In the genomic region with DNA sequence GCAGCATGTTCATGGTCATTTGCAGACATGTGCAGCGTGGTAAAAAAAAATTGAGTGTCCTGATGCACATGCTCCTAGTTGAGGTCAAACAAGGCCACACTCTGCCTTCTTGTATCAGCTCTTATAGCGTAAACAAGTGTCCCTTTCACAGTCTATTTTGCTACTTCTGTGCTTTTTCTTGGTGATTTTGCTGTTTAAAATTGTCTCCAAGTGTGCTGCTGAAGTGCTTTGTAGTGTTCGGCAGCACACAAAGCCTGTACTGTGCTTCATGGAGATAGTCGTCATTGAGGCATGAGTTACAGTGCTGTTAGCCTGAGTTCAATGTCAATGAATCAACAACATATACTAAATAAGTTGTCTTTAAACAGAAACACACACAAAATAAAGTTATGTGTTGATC, we compare ENCODE assay signal across 27 cellular contexts.
"Had no signal": no experiment of that assay in that cellular context is flagged by ENCODE, and none has a peak within 500 bp of the region (broad histone marks: within the 10 kb centered on the region; RNA-seq: fewer than 3 reads in every experiment).

No MANE protein-coding gene starts in this region.

- H3K27ac ChIP-seq: body of pancreas, gastroesophageal sphincter, pancreas, spleen, transverse colon had no signal

- ATAC-seq: activated CD4-positive, alpha-beta T cell treated with anti-CD3 and anti-CD28 coated beads for 36 hours; activated CD8-positive, alpha-beta memory T cell treated with anti-CD3 and anti-CD28 coated beads, Interleukin-2, amount 10 ng/mL, durations not matched to agents 7 days and 5 days; activated CD8-positive, alpha-beta T cell treated with anti-CD3 and anti-CD28 coated beads, Interleukin-2, amount 10 ng/mL, durations not matched to agents 7 days and 5 days; activated naive CD4-positive, alpha-beta T cell treated with anti-CD3 and anti-CD28 coated beads, Interleukin-2, amount 50 U/mL, for 72 hours; body of pancreas; effector memory CD8-positive, alpha-beta T cell; gastroesophageal sphincter; left colon; pancreas; right cardiac atrium; T-cell had no signal

- H3K9me3 Mint-ChIP-seq: activated B cell treated with CpG ODN at 0.5 μM for 24 hours; activated T-helper 2 cell treated with anti-CD3 and anti-CD28 coated beads, Interferon-gamma antibody, Interleukin-2, Interleukin-4, amounts not matched to agents 10 μg/mL and 5 μg/mL and 100 μg/mL, durations not matched to agents 14 hours and 24 hours and 36 hours; nephron; T-helper 2 cell treated with Interferon-gamma antibody and Interleukin-4, amounts not matched to agents 5 μg/mL and 100 μg/mL, for 36 hours had no signal

- H3K4me3 Mint-ChIP-seq: activated B cell treated with CpG ODN at 0.5 μM for 24 hours; activated CD4-positive, alpha-beta T cell treated with anti-CD3 and anti-CD28 coated beads for 36 hours; activated CD8-positive, alpha-beta memory T cell treated with anti-CD3 and anti-CD28 coated beads, Interleukin-2, amount 10 ng/mL, durations not matched to agents 7 days and 5 days; activated CD8-positive, alpha-beta T cell treated with anti-CD3 and anti-CD28 coated beads, Interleukin-2, amount 10 ng/mL, durations not matched to agents 7 days and 5 days; effector memory CD8-positive, alpha-beta T cell; nephron; T-cell; T-helper 2 cell treated with Interferon-gamma antibody and Interleukin-4, amounts not matched to agents 5 μg/mL and 100 μg/mL, for 36 hours had no signal

- H3K4me1 Mint-ChIP-seq: activated CD4-positive, alpha-beta T cell treated with anti-CD3 and anti-CD28 coated beads for 36 hours; activated CD8-positive, alpha-beta memory T cell treated with anti-CD3 and anti-CD28 coated beads, Interleukin-2, amount 10 ng/mL, durations not matched to agents 7 days and 5 days; nephron; T-cell had no signal

- FAIRE-seq: colon, keratinocyte, pancreas, urothelium cell line had no signal

- H3K36me3 Mint-ChIP-seq: activated CD8-positive, alpha-beta memory T cell treated with anti-CD3 and anti-CD28 coated beads, Interleukin-2, amount 10 ng/mL, durations not matched to agents 7 days and 5 days; activated naive CD4-positive, alpha-beta T cell treated with anti-CD3 and anti-CD28 coated beads, Interleukin-2, amount 50 U/mL, for 72 hours; T-cell had no signal

- H3K9me3 ChIP-seq: body of pancreas, gastroesophageal sphincter, pancreas, spleen, transverse colon had no signal

- H3K4me1 ChIP-seq: body of pancreas, gastroesophageal sphincter, pancreas, spleen, transverse colon had no signal

- DNase-seq: activated B cell treated with CpG ODN at 0.5 μM for 24 hours; activated CD4-positive, alpha-beta T cell treated with anti-CD3 and anti-CD28 coated beads for 36 hours; activated CD8-positive, alpha-beta memory T cell treated with anti-CD3 and anti-CD28 coated beads, Interleukin-2, amount 10 ng/mL, durations not matched to agents 7 days and 5 days; activated CD8-positive, alpha-beta T cell treated with anti-CD3 and anti-CD28 coated beads, Interleukin-2, amount 10 ng/mL, durations not matched to agents 7 days and 5 days; activated naive CD4-positive, alpha-beta T cell; activated T-cell treated with anti-CD3 and anti-CD28 coated beads, Interleukin-2, amount 50 U/mL, for 48 hours; anterior cingulate cortex; body of pancreas; effector memory CD8-positive, alpha-beta T cell; erythroblast; hippocampal formation; left colon; mammary epithelial cell; pancreas; right cardiac atrium; spleen; stimulated activated naive CD4-positive, alpha-beta T cell; T-cell; transverse colon had no signal

- H3K4me3 ChIP-seq: body of pancreas, gastroesophageal sphincter, pancreas, spleen, transverse colon had no signal

- H3K27me3 ChIP-seq: body of pancreas, gastroesophageal sphincter, pancreas, spleen, transverse colon had no signal

- H3K36me3 ChIP-seq: gastroesophageal sphincter, pancreas, spleen, transverse colon had no signal

- H3K27ac Mint-ChIP-seq: activated B cell treated with CpG ODN at 0.5 μM for 24 hours; activated CD4-positive, alpha-beta T cell treated with anti-CD3 and anti-CD28 coated beads for 36 hours; activated CD8-positive, alpha-beta memory T cell treated with anti-CD3 and anti-CD28 coated beads, Interleukin-2, amount 10 ng/mL, durations not matched to agents 7 days and 5 days; activated CD8-positive, alpha-beta T cell treated with anti-CD3 and anti-CD28 coated beads, Interleukin-2, amount 10 ng/mL, durations not matched to agents 7 days and 5 days; activated naive CD4-positive, alpha-beta T cell treated with anti-CD3 and anti-CD28 coated beads, Interleukin-2, amount 50 U/mL, for 72 hours; activated T-helper 2 cell treated with anti-CD3 and anti-CD28 coated beads, Interferon-gamma antibody, Interleukin-2, Interleukin-4, amounts not matched to agents 10 μg/mL and 5 μg/mL and 100 μg/mL, durations not matched to agents 14 hours and 24 hours and 36 hours; effector memory CD8-positive, alpha-beta T cell; nephron; T-cell; T-helper 2 cell treated with Interferon-gamma antibody and Interleukin-4, amounts not matched to agents 5 μg/mL and 100 μg/mL, for 36 hours had no signal

- H3K27me3 Mint-ChIP-seq: activated B cell treated with CpG ODN at 0.5 μM for 24 hours; activated CD4-positive, alpha-beta T cell treated with anti-CD3 and anti-CD28 coated beads for 36 hours; activated CD8-positive, alpha-beta memory T cell treated with anti-CD3 and anti-CD28 coated beads, Interleukin-2, amount 10 ng/mL, durations not matched to agents 7 days and 5 days; effector memory CD8-positive, alpha-beta T cell; T-cell had no signal
